In the genomic region with DNA sequence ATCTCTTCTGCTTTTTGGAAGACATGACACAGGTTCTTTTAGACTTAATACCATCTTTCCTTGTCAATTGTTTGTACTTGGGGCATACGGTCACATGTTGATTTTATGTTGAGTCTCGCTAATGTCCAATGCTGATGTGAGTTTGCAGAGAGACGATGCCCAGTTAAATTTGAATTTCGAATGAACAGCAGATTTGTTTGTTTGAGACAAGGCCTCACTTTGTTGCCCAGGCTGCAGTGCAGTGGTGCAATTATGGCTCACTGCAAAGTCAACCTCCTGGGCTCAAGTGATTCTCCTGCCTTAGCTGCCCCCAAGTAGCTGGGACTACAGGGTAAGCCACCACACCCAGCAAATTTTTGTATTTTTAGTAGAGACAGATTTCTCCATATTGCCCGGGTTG, we compare ENCODE assay signal across 21 cellular contexts.
"Had no signal": no experiment of that assay in that cellular context is flagged by ENCODE, and none has a peak within 500 bp of the region (broad histone marks: within the 10 kb centered on the region; RNA-seq: fewer than 3 reads in every experiment).

No MANE protein-coding gene starts in this region.

- H3K27ac ChIP-seq: RWPE1 had no signal

- H3K9me3 ChIP-seq: SK-N-SH had no signal

- H3K9ac ChIP-seq: SK-N-SH had no signal

- ATAC-seq: Panc1, PC-3 had no signal

- DNase-seq: KBM-7, MV-4-11, NCI-H1048, NCI-H1105, NCI-H1417, NCI-H1436 treated with DMSO at 0.1 percent for 48 hours, NCI-H1694, NCI-H187 treated with DMSO at 0.1 percent for 48 hours, NCI-H2029 treated with DMSO at 0.1 percent for 48 hours, NCI-H2171 treated with DMSO at 0.1 percent for 48 hours, NCI-H345, NCI-H446 treated with DMSO at 0.1 percent for 48 hours, NCI-H510A treated with DMSO at 0.1 percent for 48 hours, NCI-H526, NCI-H774, PC-3, SHP77, SK-N-SH, SW 1271 had no signal

- H3K4me2 ChIP-seq: SK-N-SH had no signal
